ENCODE assay signal across 1 cellular context in genomic region chrX:72181178-72182125, GRCh38.
TF ChIP-seq lines count a peak whose summit lies in the region.

Gene PIN4 (plus strand): TSS chrX:72181757. CDS start chrX:72181786, 29 bp downstream.

TF ChIP-seq in K562, 482 proteins besides CTCF, POLR2A, EP300 and RAD21 (continued from another document and continues in another):
- TF ChIP-seq ZNF407 (IDR thresholded peaks at IDR 0.05; ENCODE audit: low read depth) (peak; percentile 62; the same call in 1 of the 2 replicates), ZNF699 (CRISPR knock-in tag; IDR thresholded peaks at IDR 0.05; ENCODE audit: insufficient replicate concordance) (no peak), RBM25 (IDR thresholded peaks at IDR 0.05; ENCODE audit: low read depth, low read length, severe bottlenecking) (peak; percentile 27), MGA (IDR thresholded peaks at IDR 0.05) (peak; percentile 57; the same call in 1 of the 2 replicates), ZBTB7A (IDR thresholded peaks at IDR 0.05; ENCODE audit: borderline replicate concordance, control insufficient read depth, low read depth, low read length) (0 out of 2 replicates have a peak, but pooled peaks have one; percentile 31), POLR2G (IDR thresholded peaks at IDR 0.05; ENCODE audit: low read depth, low read length) (peak; percentile 77), TBP (optimal IDR thresholded peaks at IDR 0.05; ENCODE audit: low read depth, low read length) (peak; percentile 98), FOS (IDR thresholded peaks at IDR 0.05; ENCODE audit: extremely low read depth, insufficient read length) (peak; percentile 55), ZNF408 (CRISPR knock-in tag; IDR thresholded peaks at IDR 0.05; ENCODE audit: low read depth) (no peak), DIDO1 (tag; IDR thresholded peaks at IDR 0.05; ENCODE audit: low read depth) (peak; percentile 79; the same call in 1 of the 2 replicates), EGR1 (conservative IDR thresholded peaks at IDR 0.05) (peak; percentile 28), ZBTB11 (CRISPR knock-in tag; IDR thresholded peaks at IDR 0.05) (peak in 1 of 3 experiments; percentile 40; a peak in 1 of 6 replicates), MTA1 (IDR thresholded peaks at IDR 0.05; ENCODE audit: borderline replicate concordance) (peak; percentile 81; the same call in 1 of the 2 replicates), EWSR1 (IDR thresholded peaks at IDR 0.05; ENCODE audit: borderline replicate concordance, low read depth, partially characterized antibody) (no peak), STAG1 (CRISPR knock-in tag; IDR thresholded peaks at IDR 0.05; ENCODE audit: borderline replicate concordance) (no peak), NRF1 (conservative IDR thresholded peaks at IDR 0.05 in 1 of 2, IDR thresholded peaks at IDR 0.05 in 1 of 2) (peak; percentile 87 to 89), PHTF2 (CRISPR knock-in tag; IDR thresholded peaks at IDR 0.05) (no peak), MYBL2 (IDR thresholded peaks at IDR 0.05; ENCODE audit: low read depth) (no peak), MYBL2 (CRISPR knock-in tag; IDR thresholded peaks at IDR 0.05; ENCODE audit: borderline replicate concordance) (no peak), ZNF146 (CRISPR knock-in tag; IDR thresholded peaks at IDR 0.05; ENCODE audit: unreplicated experiment) (no peak), ILF3 (IDR thresholded peaks at IDR 0.05; ENCODE audit: borderline replicate concordance) (no peak)
- TF ChIP-seq, protein P1, sequence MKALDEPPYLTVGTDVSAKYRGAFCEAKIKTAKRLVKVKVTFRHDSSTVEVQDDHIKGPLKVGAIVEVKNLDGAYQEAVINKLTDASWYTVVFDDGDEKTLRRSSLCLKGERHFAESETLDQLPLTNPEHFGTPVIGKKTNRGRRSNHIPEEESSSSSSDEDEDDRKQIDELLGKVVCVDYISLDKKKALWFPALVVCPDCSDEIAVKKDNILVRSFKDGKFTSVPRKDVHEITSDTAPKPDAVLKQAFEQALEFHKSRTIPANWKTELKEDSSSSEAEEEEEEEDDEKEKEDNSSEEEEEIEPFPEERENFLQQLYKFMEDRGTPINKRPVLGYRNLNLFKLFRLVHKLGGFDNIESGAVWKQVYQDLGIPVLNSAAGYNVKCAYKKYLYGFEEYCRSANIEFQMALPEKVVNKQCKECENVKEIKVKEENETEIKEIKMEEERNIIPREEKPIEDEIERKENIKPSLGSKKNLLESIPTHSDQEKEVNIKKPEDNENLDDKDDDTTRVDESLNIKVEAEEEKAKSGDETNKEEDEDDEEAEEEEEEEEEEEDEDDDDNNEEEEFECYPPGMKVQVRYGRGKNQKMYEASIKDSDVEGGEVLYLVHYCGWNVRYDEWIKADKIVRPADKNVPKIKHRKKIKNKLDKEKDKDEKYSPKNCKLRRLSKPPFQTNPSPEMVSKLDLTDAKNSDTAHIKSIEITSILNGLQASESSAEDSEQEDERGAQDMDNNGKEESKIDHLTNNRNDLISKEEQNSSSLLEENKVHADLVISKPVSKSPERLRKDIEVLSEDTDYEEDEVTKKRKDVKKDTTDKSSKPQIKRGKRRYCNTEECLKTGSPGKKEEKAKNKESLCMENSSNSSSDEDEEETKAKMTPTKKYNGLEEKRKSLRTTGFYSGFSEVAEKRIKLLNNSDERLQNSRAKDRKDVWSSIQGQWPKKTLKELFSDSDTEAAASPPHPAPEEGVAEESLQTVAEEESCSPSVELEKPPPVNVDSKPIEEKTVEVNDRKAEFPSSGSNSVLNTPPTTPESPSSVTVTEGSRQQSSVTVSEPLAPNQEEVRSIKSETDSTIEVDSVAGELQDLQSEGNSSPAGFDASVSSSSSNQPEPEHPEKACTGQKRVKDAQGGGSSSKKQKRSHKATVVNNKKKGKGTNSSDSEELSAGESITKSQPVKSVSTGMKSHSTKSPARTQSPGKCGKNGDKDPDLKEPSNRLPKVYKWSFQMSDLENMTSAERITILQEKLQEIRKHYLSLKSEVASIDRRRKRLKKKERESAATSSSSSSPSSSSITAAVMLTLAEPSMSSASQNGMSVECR (CRISPR knock-in tag; IDR thresholded peaks at IDR 0.05): 0 out of 2 replicates have a peak, but pooled peaks have one; percentile 25
